ENCODE assay signal across 8 cellular contexts in genomic region chr1:1775364-1776226, GRCh38. TPM values are rescaled to one million over a fixed set of nuclear protein-coding genes. Genes with fewer than 3 reads are reported as not detected.
DNase-seq lines count a peak whose midpoint lies in the region; ATAC-seq and TF ChIP-seq lines count a peak whose summit lies in the region.

No MANE protein-coding gene starts in this region.

- peaks cover 10% of the 10 kb centered on the region for H3K9me3 ChIP-seq in psoas muscle

- H3K27me3 ChIP-seq in psoas muscle (ENCODE audit: insufficient read depth in 3 of 3, low read length in 2 of 3): no peaks in the 10 kb centered on the region

- peaks cover 0 to 26% of the 10 kb centered on the region in 2 donors for H3K36me3 ChIP-seq in psoas muscle (ENCODE audit: insufficient read depth in 1 of 2, low read depth in 1 of 2)

- DNase-seq in NCI-H2029 (lab: John Stamatoyannopoulos, UW): peak; percentile 10
- DNase-seq in NCI-H2029 treated with DMSO at 0.1 percent for 48 hours (lab: John Stamatoyannopoulos, UW): no peak
- DNase-seq in NCI-H345 (lab: John Stamatoyannopoulos, UW): peak; percentile 33
- peak in 1 of 2 donors; percentile 36 for DNase-seq in psoas muscle
- DNase-seq in mesenteric fat pad (ENCODE audit: low spot score): no peak

- peak overlapping the region; percentile 91 for H3K4me3 ChIP-seq in psoas muscle

- TF ChIP-seq POLR2A in GM18505 (IDR thresholded peaks at IDR 0.05; ENCODE audit: borderline replicate concordance, extremely low read depth, insufficient read depth, insufficient read length): no peak

- peaks cover 48% of the 10 kb centered on the region for H3K4me1 Mint-ChIP-seq in brain

- intact Hi-C loops in psoas muscle (cut with DNase I): loop anchor here in 1 of 2 donors (5.0 kb wide), 1 partner anchor 117 kb away; the partner anchor contains the start of gene GNB1

- peaks cover 3% of the 10 kb centered on the region for H3K27me3 Mint-ChIP-seq in brain

- peak overlapping the region; percentile 94 for H3K27ac ChIP-seq in psoas muscle

- ATAC-seq in psoas muscle (no peak), GM18505 (IDR thresholded peaks at IDR 0.05; ENCODE audit: unreplicated experiment) (no peak), GM19351 (IDR thresholded peaks at IDR 0.05; ENCODE audit: unreplicated experiment) (no peak)

- peak overlapping the region; percentile 39 to 94 (median 66) for H3K4me3 Mint-ChIP-seq in brain

- peaks cover 6 to 20% (median 9%) of the 10 kb centered on the region in 5 experiments for H3K9me3 Mint-ChIP-seq in brain

- H3K4me1 ChIP-seq in psoas muscle: peaks cover 25% of the 10 kb centered on the region

- H3K27ac Mint-ChIP-seq in brain: peak overlapping the region; percentile 18 to 58 (median 46)

- peaks cover 49% of the 10 kb centered on the region for H3K36me3 Mint-ChIP-seq in brain

- no peak for TF ChIP-seq CTCF in brain (conservative IDR thresholded peaks at IDR 0.05)
- TF ChIP-seq CTCF in psoas muscle (IDR thresholded peaks at IDR 0.05): no peak

- WGBS in psoas muscle, 3 donors: 71 to 81% (median 76%) methylated on average over 11 of the region's 11 CpGs

RNA-seq across cellular contexts. Expression of gene NADK, which starts 2.7 kb away (rescaled TPM):
- polyA plus RNA-seq in brain (ENCODE audit: insufficient read depth, low read depth, low replicate concordance) (27.7 TPM), psoas muscle (10 to 100 TPM; 14.5 to 25.1 (median 22.5) TPM)
- total RNA-seq in psoas muscle (10 to 100 TPM; 19.1 to 37.7 (median 28.7) TPM), mesenteric fat pad (165 TPM)

RNA-seq across cellular contexts. Expression of gene CDK11A, which starts 51.4 kb away (rescaled TPM):
- polyA plus RNA-seq in brain (ENCODE audit: insufficient read depth, low read depth, low replicate concordance) (15.5 TPM), psoas muscle (10 to 100 TPM; 16.8 to 29.8 (median 17.4) TPM)
- total RNA-seq in psoas muscle (10 to 100 TPM; 15.9 to 36.6 (median 22.5) TPM), mesenteric fat pad (45.5 TPM)

Comparison
In these comparisons a context has a peak if more than half of its experiments do, and no peak if none do; other contexts are left out.
1. DNase-seq: peak in NCI-H2029 (single experiment) and NCI-H345 (single experiment); none in NCI-H2029 treated with DMSO at 0.1 percent for 48 hours (single experiment) and mesenteric fat pad (single experiment).